Comparison of ENCODE assay signal across 10 cellular contexts in the genomic region with DNA sequence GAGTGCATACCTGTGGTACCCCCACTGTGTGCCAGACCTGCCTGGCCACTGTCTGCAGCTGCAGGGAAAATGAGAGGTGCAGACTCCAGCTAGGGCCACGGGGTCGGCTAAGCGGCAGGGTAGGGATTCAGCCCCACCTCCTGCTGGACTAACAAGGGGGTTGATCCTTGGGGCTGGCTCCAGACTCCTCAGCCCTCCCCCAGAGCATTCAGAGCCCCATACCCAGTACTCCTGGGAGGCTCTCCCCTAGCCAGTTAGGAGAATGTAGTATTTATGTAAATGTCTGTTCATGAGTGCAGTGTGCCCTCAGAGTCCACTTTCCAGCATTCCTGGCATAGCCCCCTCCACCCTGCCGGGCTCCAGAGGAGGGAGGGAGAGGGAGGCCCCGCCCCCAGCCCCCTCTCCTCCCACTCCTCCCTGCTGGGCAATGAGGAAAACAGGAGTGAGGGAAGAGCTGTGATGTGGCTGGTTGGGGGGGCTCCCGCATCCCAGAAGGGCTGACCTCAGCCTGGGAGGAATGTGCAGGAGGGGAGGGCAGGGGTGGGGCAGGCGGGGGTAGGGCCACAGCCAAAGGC. TPM values are rescaled to one million over a fixed set of nuclear protein-coding genes. Genes with fewer than 3 reads are reported as not detected.
A peak's percentile ranks its signal among the peaks of the same experiment; 100 is the strongest.
DNase-seq lines count a peak whose midpoint lies in the region; ATAC-seq and TF ChIP-seq lines count a peak whose summit lies in the region.
"Had no signal": no experiment of that assay in that cellular context is flagged by ENCODE, and none has a peak within 500 bp of the region (broad histone marks: within the 10 kb centered on the region; RNA-seq: fewer than 3 reads in every experiment).

No MANE protein-coding gene starts in this region.

- DNase-seq in NCI-H345 (lab: John Stamatoyannopoulos, UW), result peak; percentile 8
- no peak for DNase-seq in NCI-H345 treated with DMSO at 0.1 percent for 48 hours (lab: John Stamatoyannopoulos, UW; ENCODE audit: unreplicated experiment)
- DNase-seq in coronary artery (ENCODE audit: low spot score), result peak; percentile 96
- DNase-seq in left lung, result peak; percentile 86 to 89
- no peak for DNase-seq in stimulated activated CD4-positive, alpha-beta T cell treated with anti-CD3 and anti-CD28 coated beads, Interleukin-4, amount 100 ng/mL, for 1 hour

- peaks cover 0 to 3% of the 10 kb centered on the region in 2 donors for H3K36me3 ChIP-seq in left lung

- peak overlapping the region; percentile 97 to 99 for H3K27ac ChIP-seq in coronary artery
- peak overlapping the region; percentile 80 to 92 for H3K27ac ChIP-seq in left lung
- peak overlapping the region; percentile 100 for H3K27ac ChIP-seq in temporal lobe (ENCODE audit: low read depth, low read length)
- H3K27ac ChIP-seq: VCaP had no signal

- TF ChIP-seq CTCF in coronary artery (IDR thresholded peaks at IDR 0.05), result no peak
- TF ChIP-seq CTCF in left lung (IDR thresholded peaks at IDR 0.05), result no peak

- H3K9me3 ChIP-seq in left lung, result no peaks in the 10 kb centered on the region

- peak; percentile 61 for ATAC-seq in left lung
- ATAC-seq in GM18502 (IDR thresholded peaks at IDR 0.05; ENCODE audit: poor library complexity, unreplicated experiment), result no peak
- ATAC-seq in GM21619 (IDR thresholded peaks at IDR 0.05; ENCODE audit: unreplicated experiment), result no peak

- peaks cover 49 to 78% of the 10 kb centered on the region in 2 donors for H3K4me1 ChIP-seq in left lung

- H3K4me3 ChIP-seq in coronary artery (peak overlapping the region; percentile 41), left lung (no peak overlapping the region)

- intact Hi-C loops in left lung (cut with DNase I), result no loop called here

- peaks cover 0 to 21% of the 10 kb centered on the region in 2 donors for H3K27me3 ChIP-seq in left lung

RNA-seq across cellular contexts. Expression of a gene that starts 4.5 kb away (rescaled TPM):
- 10 to 100 TPM; 56.8 to 92.7 TPM for total RNA-seq in left lung
- 3.2 TPM for total RNA-seq in temporal lobe

RNA-seq across cellular contexts. Expression of a gene that starts 14.4 kb away (rescaled TPM):
- total RNA-seq in left lung (under 1 TPM in 1 of 2 donors, not detected in 1; 0.24 TPM), temporal lobe (not detected)
- total RNA-seq: CD4-positive, alpha-beta memory T cell had no signal

RNA-seq across cellular contexts. Expression of a gene that starts 27.8 kb away (rescaled TPM):
- total RNA-seq in left lung, result 100 to 1,000 TPM in 1 of 2 donors, 10 to 100 TPM in 1; 55.0 to 104 TPM
- 10.8 TPM for total RNA-seq in temporal lobe

RNA-seq across cellular contexts. Expression of a gene that starts 28.5 kb away (rescaled TPM):
- total RNA-seq in left lung, result 100 to 1,000 TPM; 266 to 381 TPM
- 83.1 TPM for total RNA-seq in temporal lobe

RNA-seq across cellular contexts. Expression of a gene that starts 34.7 kb away (rescaled TPM):
- total RNA-seq in left lung (1 to 10 TPM; 4.5 to 4.6 TPM), temporal lobe (4.9 TPM)

Comparison
In these comparisons a context has a peak if more than half of its experiments do, and no peak if none do; other contexts are left out.
1. DNase-seq: peak in NCI-H345 (single experiment), coronary artery (single experiment) and left lung (2 of 2); none in NCI-H345 treated with DMSO at 0.1 percent for 48 hours (single experiment) and stimulated activated CD4-positive, alpha-beta T cell treated with anti-CD3 and anti-CD28 coated beads, Interleukin-4, amount 100 ng/mL, for 1 hour (single experiment).
2. RNA of a gene that starts 4.5 kb away (total RNA-seq): 56.8 to 92.7 TPM in left lung; 3.2 TPM in temporal lobe (single experiment); every median in the first group is over 10 times any median in the second.
3. Peak in every context shown above with its lines, with median percentiles within 50 percentile points of each other: H3K27ac ChIP-seq.